Comparison of ENCODE assay signal across 26 cellular contexts in the genomic region with DNA sequence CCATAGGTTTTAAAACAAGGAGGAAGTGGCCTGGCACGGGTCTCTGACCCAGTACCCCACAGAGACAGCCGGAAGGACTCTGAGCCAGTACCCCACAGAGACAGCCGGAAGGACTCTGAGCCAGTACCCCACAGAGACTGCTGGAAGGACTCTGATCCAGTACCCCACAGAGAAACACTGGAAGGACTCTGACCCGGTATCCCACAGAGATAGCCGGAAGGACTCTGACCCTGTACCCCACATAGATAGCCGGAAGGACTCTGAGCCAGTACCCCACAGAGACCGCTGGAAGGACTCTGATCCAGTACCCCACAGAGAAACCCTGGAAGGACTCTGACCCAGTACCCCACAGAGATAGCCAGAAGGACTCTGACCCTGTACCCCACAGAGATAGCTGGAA. TPM values are rescaled to one million over a fixed set of nuclear protein-coding genes. Genes with fewer than 3 reads are reported as not detected.
A peak's percentile ranks its signal among the peaks of the same experiment; 100 is the strongest.
DNase-seq lines count a peak whose midpoint lies in the region; ATAC-seq, FAIRE-seq and TF ChIP-seq lines count a peak whose summit lies in the region.
"Had no signal": no experiment of that assay in that cellular context is flagged by ENCODE, and none has a peak within 500 bp of the region (broad histone marks: within the 10 kb centered on the region; RNA-seq: fewer than 3 reads in every experiment).

No MANE protein-coding gene starts in this region.

- BruUV-seq in HepG2 (replicated peaks; lab: Mats Ljungman, UMichigan), result no TSS peak

- no peak overlapping the region for H3K27ac ChIP-seq in HepG2 (ENCODE audit: extremely low read length, insufficient read depth, low read length)
- H3K27ac ChIP-seq in right lobe of liver, result no peak overlapping the region
- H3K27ac ChIP-seq in sigmoid colon, result no peak overlapping the region
- no peak overlapping the region for H3K27ac ChIP-seq in upper lobe of right lung
- H3K27ac ChIP-seq: BLaER1 had no signal

- H3K9me3 ChIP-seq in HepG2 (ENCODE audit: low read length) (no peaks in the 10 kb centered on the region), right lobe of liver (no peaks in the 10 kb centered on the region), sigmoid colon (no peaks in the 10 kb centered on the region), upper lobe of right lung (no peaks in the 10 kb centered on the region)
- H3K9me3 ChIP-seq: BE2C, BLaER1 had no signal

- ATAC-seq in HepG2 (no peak), right lobe of liver (no peak), upper lobe of right lung (no peak), HG02981 (IDR thresholded peaks at IDR 0.05; ENCODE audit: unreplicated experiment) (no peak)

- H3K4me3 ChIP-seq in HepG2 (replicated peaks in 1 of 3; ENCODE audit: insufficient read depth in 1 of 3, low read depth in 2 of 3, low read length in 3 of 3) (no peak overlapping the region), right lobe of liver (no peak overlapping the region), sigmoid colon (no peak overlapping the region), upper lobe of right lung (no peak overlapping the region)
- H3K4me3 ChIP-seq: BLaER1 had no signal

- no peaks in the 10 kb centered on the region for H3K79me2 ChIP-seq in HepG2 (ENCODE audit: insufficient read depth, low read length)

- TF ChIP-seq EP300 in HepG2 (IDR thresholded peaks at IDR 0.05; ENCODE audit: low read depth in 2 of 2, low read length in 2 of 2) (no peak), HepG2 (CRISPR knock-in tag; IDR thresholded peaks at IDR 0.05; ENCODE audit: borderline replicate concordance) (no peak), sigmoid colon (IDR thresholded peaks at IDR 0.05) (no peak)

- no peak overlapping the region for H3K9ac ChIP-seq in HepG2 (ENCODE audit: insufficient read depth, low read depth, low read length)
- H3K9ac ChIP-seq: BLaER1 had no signal

- POLR2A ChIA-PET in HepG2 (lab: Yijun Ruan, JAX), result no interaction called here

- H3K27me3 ChIP-seq in HepG2 (ENCODE audit: control insufficient read depth in 1 of 2, insufficient read depth in 2 of 2, low read length in 2 of 2), result peaks cover 0 to 30% of the 10 kb centered on the region in 2 experiments; a peak in 1 of 5 replicates
- no peaks in the 10 kb centered on the region for H3K27me3 ChIP-seq in right lobe of liver
- H3K27me3 ChIP-seq in sigmoid colon, result no peaks in the 10 kb centered on the region
- no peaks in the 10 kb centered on the region for H3K27me3 ChIP-seq in upper lobe of right lung
- H3K27me3 ChIP-seq: BE2C, BLaER1 had no signal

- no peaks in the 10 kb centered on the region for H4K20me1 ChIP-seq in HepG2 (ENCODE audit: insufficient read depth, low read length)
- H4K20me1 ChIP-seq: BLaER1 had no signal

- no CpG with 5 or more reads among the region's 7 CpGs for WGBS in HepG2 (ENCODE audit: low lambda C conversion rate)
- WGBS in right lobe of liver (ENCODE audit: insufficient coverage, low coverage, low lambda C conversion rate, missing lambda C conversion rate), result 58% methylated on average over 5 of the region's 7 CpGs
- 55 to 63% methylated on average over 7 of the region's 7 CpGs for WGBS in sigmoid colon, 2 donors

- FAIRE-seq in HepG2 (lab: Jason Lieb, UNC), result no peak
- FAIRE-seq: A204.1, G401.6, GM12891, GM19239 had no signal

- TF ChIP-seq CTCF in HepG2 (CRISPR knock-in tag; IDR thresholded peaks at IDR 0.05) (no peak), right lobe of liver (IDR thresholded peaks at IDR 0.05) (no peak), sigmoid colon (IDR thresholded peaks at IDR 0.05) (no peak), upper lobe of right lung (IDR thresholded peaks at IDR 0.05) (no peak)

- in situ Hi-C loops in HepG2 (cut with HindIII; ENCODE audit: extremely low pct_ligation_motif_present, low pct_unique_long_range_greater_than_20kb), result no loop called here

- H3K4me1 ChIP-seq in HepG2 (ENCODE audit: insufficient read depth, low read length), result no peaks in the 10 kb centered on the region
- H3K4me1 ChIP-seq in right lobe of liver, result no peaks in the 10 kb centered on the region
- peaks cover 0 to 6% (median 2%) of the 10 kb centered on the region in 4 donors for H3K4me1 ChIP-seq in sigmoid colon
- H3K4me1 ChIP-seq in upper lobe of right lung, result peaks cover 3% of the 10 kb centered on the region
- H3K4me1 ChIP-seq: BE2C had no signal

- intact Hi-C loops in HepG2 (cut with micrococcal nuclease; ENCODE audit: unreplicated experiment) (no loop called here), right lobe of liver (cut with DNase I) (loop anchor here in 1 of 2 donors (10.0 kb wide), 1 partner anchor 54 kb away; the partner anchor contains the start of genes BHLHA9 and TRARG1), sigmoid colon (cut with DNase I) (no loop called here), upper lobe of right lung (cut with DNase I) (no loop called here)

- DNase-seq in HepG2 (ENCODE audit: low spot score) (no peak), right lobe of liver (no peak), sigmoid colon (peak; percentile 24), upper lobe of right lung (peak; percentile 5), HUDEP-2 (lab: John Stamatoyannopoulos, UW; ENCODE audit: unreplicated experiment in 76 of 76) (no peak)
- DNase-seq: 8988T; ACHN; BE2C; C1 segment of cervical spinal cord; CD4-positive, alpha-beta memory T cell; CD4-positive, CD25-positive, alpha-beta regulatory T cell; CD8-positive, alpha-beta memory T cell; COR-L47; DMS 273 treated with DMSO at 0.1 percent for 48 hours; DMS153; DMS79 treated with DMSO at 0.1 percent for 48 hours; GF-D8 had no signal

- no peak overlapping the region for H3K4me2 ChIP-seq in HepG2 (ENCODE audit: low read depth, low read length)
- H3K4me2 ChIP-seq: BLaER1 had no signal

- TF ChIP-seq POLR2A in HepG2 (IDR thresholded peaks at IDR 0.05; ENCODE audit: insufficient read depth in 1 of 2, low read depth in 2 of 2, low read length in 2 of 2) (no peak), right lobe of liver (IDR thresholded peaks at IDR 0.05) (no peak), sigmoid colon (IDR thresholded peaks at IDR 0.05) (no peak)

- H3K36me3 ChIP-seq in HepG2 (replicated peaks in 1 of 2; ENCODE audit: control insufficient read depth in 1 of 2, insufficient read depth in 2 of 2, low read length in 2 of 2), result no peaks in the 10 kb centered on the region
- no peaks in the 10 kb centered on the region for H3K36me3 ChIP-seq in right lobe of liver
- no peaks in the 10 kb centered on the region for H3K36me3 ChIP-seq in sigmoid colon
- H3K36me3 ChIP-seq in upper lobe of right lung, result no peaks in the 10 kb centered on the region
- H3K36me3 ChIP-seq: BE2C, BLaER1 had no signal

- H2AFZ ChIP-seq in HepG2 (ENCODE audit: low read length), result no peak overlapping the region

- no peak for TF ChIP-seq RAD21 in HepG2 (CRISPR knock-in tag; IDR thresholded peaks at IDR 0.05)

- CTCF ChIA-PET in HepG2 (lab: Yijun Ruan, JAX; ENCODE audit: low intra/inter-chr PET ratio, low total read pairs), result no interaction called here

RNA-seq across cellular contexts. Expression of gene TRARG1, which starts 49.0 kb away (rescaled TPM):
- total RNA-seq in HepG2 (2016; rRNA removed; fragmentation: Illumina TruSeq; extraction: Trizol) (not detected in 2 replicates), right lobe of liver (not detected), sigmoid colon (1 to 10 TPM in 1 of 4 donors, under 1 TPM in 1, not detected in 2; 0.16 to 4.6 TPM), upper lobe of right lung (not detected)
- total RNA-seq in HepG2 (2016; cell fraction: cytosol; rRNA removed; fragmentation: Illumina TruSeq; extraction: Trizol; ENCODE audit: low read depth), result not detected in 2 replicates
- not detected in 2 replicates for total RNA-seq in HepG2 (2016; cell fraction: insoluble cytoplasmic fraction; rRNA removed; fragmentation: Illumina TruSeq; extraction: Trizol)
- not detected in 2 replicates for total RNA-seq in HepG2 (2016; cell fraction: membrane; rRNA removed; fragmentation: Illumina TruSeq; extraction: Trizol)
- not detected in 2 replicates for total RNA-seq in HepG2 (2016; cell fraction: nucleus; rRNA removed; fragmentation: Illumina TruSeq; extraction: Trizol)
- polyA plus RNA-seq in HepG2 (2011; rRNA removed) (not detected in 2 replicates), sigmoid colon (1 to 10 TPM in 1 of 3 donors, under 1 TPM in 2; 0.23 to 4.5 (median 0.60) TPM)
- polyA plus RNA-seq in HepG2 (2011; cell fraction: cytosol; rRNA removed), result not detected in 2 replicates
- polyA plus RNA-seq in HepG2 (2011; cell fraction: nucleus; rRNA removed), result not detected in 2 replicates
- polyA plus RNA-seq in HepG2 (2012), result not detected in 2 replicates
- not detected in 2 replicates for polyA plus RNA-seq in HepG2 (2016; cell fraction: cytosol; fragmentation: Illumina TruSeq; extraction: Trizol; ENCODE audit: low read depth)
- polyA plus RNA-seq in HepG2 (2016; cell fraction: insoluble cytoplasmic fraction; fragmentation: Illumina TruSeq; extraction: Trizol; ENCODE audit: low read depth), result not detected in 2 replicates
- not detected in 2 replicates for polyA plus RNA-seq in HepG2 (2016; cell fraction: membrane; fragmentation: Illumina TruSeq; extraction: Trizol; ENCODE audit: low read depth)
- polyA plus RNA-seq in HepG2 (2016; cell fraction: nucleus; fragmentation: Illumina TruSeq; extraction: Trizol; ENCODE audit: insufficient read depth, low read depth), result not detected in 2 replicates
- not detected in 2 replicates for polyA minus RNA-seq in HepG2 (2011; rRNA and poly(A)+ RNA removed; ENCODE audit: low replicate concordance)
- not detected in 2 replicates for polyA minus RNA-seq in HepG2 (2011; cell fraction: cytosol; rRNA and poly(A)+ RNA removed)
- polyA minus RNA-seq in HepG2 (2011; cell fraction: nucleus; rRNA and poly(A)+ RNA removed), result not detected in 2 replicates
- total RNA-seq: A673; CD4-positive, alpha-beta memory T cell; CD8-positive, alpha-beta memory T cell had no signal
- polyA plus RNA-seq: AG04450; CD14-positive monocyte; CD4-positive, alpha-beta memory T cell; CD8-positive, alpha-beta memory T cell had no signal

RNA-seq across cellular contexts. Expression of gene BHLHA9, which starts 58.2 kb away (rescaled TPM):
- total RNA-seq in HepG2 (2016; rRNA removed; fragmentation: Illumina TruSeq; extraction: Trizol), result not detected in 2 replicates
- total RNA-seq in HepG2 (2016; cell fraction: cytosol; rRNA removed; fragmentation: Illumina TruSeq; extraction: Trizol; ENCODE audit: low read depth), result not detected in 2 replicates
- not detected in 2 replicates for total RNA-seq in HepG2 (2016; cell fraction: insoluble cytoplasmic fraction; rRNA removed; fragmentation: Illumina TruSeq; extraction: Trizol)
- not detected in 2 replicates for total RNA-seq in HepG2 (2016; cell fraction: membrane; rRNA removed; fragmentation: Illumina TruSeq; extraction: Trizol)
- not detected in 2 replicates for total RNA-seq in HepG2 (2016; cell fraction: nucleus; rRNA removed; fragmentation: Illumina TruSeq; extraction: Trizol)
- polyA plus RNA-seq in HepG2 (2011; rRNA removed), result not detected in 2 replicates
- polyA plus RNA-seq in HepG2 (2011; cell fraction: cytosol; rRNA removed), result not detected in 2 replicates
- polyA plus RNA-seq in HepG2 (2011; cell fraction: nucleus; rRNA removed), result not detected in 2 replicates
- polyA plus RNA-seq in HepG2 (2012), result not detected in 2 replicates
- polyA plus RNA-seq in HepG2 (2016; cell fraction: cytosol; fragmentation: Illumina TruSeq; extraction: Trizol; ENCODE audit: low read depth), result not detected in 2 replicates
- not detected in 2 replicates for polyA plus RNA-seq in HepG2 (2016; cell fraction: insoluble cytoplasmic fraction; fragmentation: Illumina TruSeq; extraction: Trizol; ENCODE audit: low read depth)
- not detected in 2 replicates for polyA plus RNA-seq in HepG2 (2016; cell fraction: membrane; fragmentation: Illumina TruSeq; extraction: Trizol; ENCODE audit: low read depth)
- not detected in 2 replicates for polyA plus RNA-seq in HepG2 (2016; cell fraction: nucleus; fragmentation: Illumina TruSeq; extraction: Trizol; ENCODE audit: insufficient read depth, low read depth)
- polyA minus RNA-seq in HepG2 (2011; rRNA and poly(A)+ RNA removed; ENCODE audit: low replicate concordance), result not detected in 2 replicates
- polyA minus RNA-seq in HepG2 (2011; cell fraction: cytosol; rRNA and poly(A)+ RNA removed), result not detected in 2 replicates
- not detected in 2 replicates for polyA minus RNA-seq in HepG2 (2011; cell fraction: nucleus; rRNA and poly(A)+ RNA removed)
- not detected for total RNA-seq in right lobe of liver
- not detected for total RNA-seq in sigmoid colon
- not detected for polyA plus RNA-seq in sigmoid colon
- total RNA-seq in upper lobe of right lung, result not detected
- total RNA-seq: A673; CD4-positive, alpha-beta memory T cell; CD4-positive, CD25-positive, alpha-beta regulatory T cell; CD8-positive, alpha-beta memory T cell had no signal
- polyA plus RNA-seq: AG04450; CD14-positive monocyte; CD4-positive, alpha-beta memory T cell; CD4-positive, CD25-positive, alpha-beta regulatory T cell; CD8-positive, alpha-beta memory T cell had no signal

Comparison
In these comparisons a context has a peak if more than half of its experiments do, and no peak if none do; other contexts are left out.
1. DNase-seq: peak in sigmoid colon (single experiment) and upper lobe of right lung (single experiment); none in HepG2 (single experiment), right lobe of liver (0 of 3) and HUDEP-2 (0 of 76).